In the genomic region with DNA sequence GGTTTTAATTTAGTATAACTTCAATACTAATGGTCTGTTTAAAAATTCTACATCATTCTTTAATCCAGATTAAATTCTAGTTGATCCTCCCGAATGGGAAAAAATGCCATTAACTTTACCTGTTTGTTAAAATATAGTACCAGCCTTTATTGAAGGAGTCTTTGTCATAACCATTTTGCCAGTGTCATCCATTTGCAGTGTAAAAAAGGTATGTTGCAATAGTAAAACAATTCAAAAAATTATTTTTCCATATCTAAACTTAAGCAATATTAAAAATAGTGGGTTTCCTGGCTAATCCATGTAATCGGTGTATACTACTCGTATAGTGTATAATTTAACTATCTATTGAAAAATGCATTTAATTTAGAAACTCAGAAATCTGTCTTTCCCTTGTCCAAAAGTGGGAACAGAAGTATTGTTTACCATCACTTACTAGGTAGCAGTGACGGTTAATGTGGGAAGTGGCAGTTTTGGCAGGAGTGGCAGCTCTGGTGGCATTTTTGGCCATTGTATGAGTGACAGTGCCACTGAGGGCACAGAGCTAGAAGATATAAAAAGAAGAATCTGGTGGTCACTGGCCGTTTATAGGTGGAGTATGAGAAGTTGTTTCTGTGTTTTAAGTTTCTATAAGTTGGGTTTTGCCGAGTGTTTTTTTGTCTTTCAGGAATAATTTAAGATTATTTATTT, we compare ENCODE assay signal across 8 cellular contexts. TPM values are rescaled to one million over a fixed set of nuclear protein-coding genes. Genes with fewer than 3 reads are reported as not detected.
DNase-seq lines count a peak whose midpoint lies in the region; ATAC-seq and TF ChIP-seq lines count a peak whose summit lies in the region.

No MANE protein-coding gene starts in this region.

- TF ChIP-seq CTCF in breast epithelium (IDR thresholded peaks at IDR 0.05) (no peak), nephron progenitor cell (IDR thresholded peaks at IDR 0.05) (no peak)

- ATAC-seq in HG03342 (IDR thresholded peaks at IDR 0.05; ENCODE audit: unreplicated experiment): no peak
- ATAC-seq in GM21723 (IDR thresholded peaks at IDR 0.05; ENCODE audit: unreplicated experiment): no peak

- TF ChIP-seq POLR2A in breast epithelium (IDR thresholded peaks at IDR 0.05): no peak

- peak overlapping the region; percentile 75 to 84 (median 78) for H3K4me3 ChIP-seq in breast epithelium

- H3K36me3 Mint-ChIP-seq in IgD-negative memory B cell (no peaks in the 10 kb centered on the region), nephron progenitor cell (ENCODE audit: low read depth) (peaks cover 4% of the 10 kb centered on the region)

- H3K27me3 ChIP-seq in breast epithelium: no peaks in the 10 kb centered on the region

- H3K4me3 Mint-ChIP-seq in IgD-negative memory B cell: peak overlapping the region; percentile 53 to 99 (median 85)
- peak overlapping the region; percentile 95 for H3K4me3 Mint-ChIP-seq in nephron progenitor cell

- no peaks in the 10 kb centered on the region for H3K9me3 ChIP-seq in breast epithelium

- intact Hi-C loops in breast epithelium (cut with DNase I; ENCODE audit: low total_unique reads): no loop called here

- H3K4me1 Mint-ChIP-seq in IgD-negative memory B cell: peaks cover 40 to 43% (median 43%) of the 10 kb centered on the region in 3 donors
- H3K4me1 Mint-ChIP-seq in nephron progenitor cell: peaks cover 47% of the 10 kb centered on the region

- H3K36me3 ChIP-seq in breast epithelium: no peaks in the 10 kb centered on the region

- H3K27ac ChIP-seq in breast epithelium: no peak overlapping the region

- DNase-seq in CD1c-positive myeloid dendritic cell (ENCODE audit: extremely low spot score): peak; percentile 26
- no peak for DNase-seq in breast epithelium (ENCODE audit: low spot score in 2 of 2)
- DNase-seq in nephron progenitor cell: no peak
- DNase-seq in GOT3 (lab: John Stamatoyannopoulos, UW): no peak
- no peak for DNase-seq in NCI-H69 (lab: John Stamatoyannopoulos, UW)

- H3K27ac Mint-ChIP-seq in IgD-negative memory B cell (peak overlapping the region in 1 of 3 donors; percentile 98), nephron progenitor cell (no peak overlapping the region)

- H3K9me3 Mint-ChIP-seq in IgD-negative memory B cell (no peaks in the 10 kb centered on the region), nephron progenitor cell (no peaks in the 10 kb centered on the region)

- H3K27me3 Mint-ChIP-seq in IgD-negative memory B cell (no peaks in the 10 kb centered on the region), nephron progenitor cell (ENCODE audit: low read depth, poor library complexity) (peaks cover 3% of the 10 kb centered on the region)

- H3K4me1 ChIP-seq in breast epithelium: peaks cover 0 to 15% of the 10 kb centered on the region in 2 donors

RNA-seq across cellular contexts. Expression of a gene that starts 1.9 kb away (rescaled TPM):
- polyA plus RNA-seq in IgD-negative memory B cell: 87.5 TPM
- 10 to 100 TPM; 74.7 to 93.7 (median 89.9) TPM for total RNA-seq in breast epithelium

RNA-seq across cellular contexts. Expression of a gene that starts 2.2 kb away (rescaled TPM):
- polyA plus RNA-seq in IgD-negative memory B cell: 112 TPM
- 10 to 100 TPM; 46.0 to 63.0 (median 50.8) TPM for total RNA-seq in breast epithelium

RNA-seq across cellular contexts. Expression of a gene that starts 27.1 kb away (rescaled TPM):
- polyA plus RNA-seq in IgD-negative memory B cell: not detected
- total RNA-seq in breast epithelium: 100 to 1,000 TPM in 1 of 3 donors, 10 to 100 TPM in 2; 47.7 to 342 (median 54.7) TPM
